In genomic region chr1:5959087-5959486, GRCh38 we compare ENCODE assay signal across 17 cellular contexts. TPM values are rescaled to one million over a fixed set of nuclear protein-coding genes. Genes with fewer than 3 reads are reported as not detected.
DNase-seq lines count a peak whose midpoint lies in the region; ATAC-seq, FAIRE-seq and TF ChIP-seq lines count a peak whose summit lies in the region.
"Had no signal": no experiment of that assay in that cellular context is flagged by ENCODE, and none has a peak within 500 bp of the region (broad histone marks: within the 10 kb centered on the region; RNA-seq: fewer than 3 reads in every experiment).

No MANE protein-coding gene starts in this region.

- no peak overlapping the region for H2AFZ ChIP-seq in H1 (ENCODE audit: low read length)

- no peak for TF ChIP-seq RAD21 in H1 (IDR thresholded peaks at IDR 0.05 in 1 of 2, conservative IDR thresholded peaks at IDR 0.05 in 1 of 2; ENCODE audit: low read depth in 2 of 2, low read length in 2 of 2)

- peak overlapping the region; percentile 39 to 76 for H3K27ac Mint-ChIP-seq in activated naive CD4-positive, alpha-beta T cell treated with anti-CD3 and anti-CD28 coated beads, Interleukin-2, amount 50 U/mL, for 72 hours
- no peak overlapping the region for H3K27ac Mint-ChIP-seq in activated naive CD4-positive, alpha-beta T cell treated with anti-CD3 and anti-CD28 coated beads for 36 hours

- no peaks in the 10 kb centered on the region for H3K9me3 ChIP-seq in H1 (ENCODE audit: insufficient read depth in 2 of 2, low read depth in 1 of 2, low read length in 1 of 2)
- no peaks in the 10 kb centered on the region for H3K9me3 ChIP-seq in sigmoid colon
- H3K9me3 ChIP-seq: BLaER1 treated with 17β-estradiol and CSF1 and Interleukin-3, amounts not matched to agents 10 nM and 100 nM had no signal

- no peak overlapping the region for H4K5ac ChIP-seq in H1 (ENCODE audit: insufficient read length, low read depth, low read length)

- intact Hi-C loops in activated naive CD4-positive, alpha-beta T cell treated with anti-CD3 and anti-CD28 coated beads for 36 hours (cut with micrococcal nuclease): no loop called here
- intact Hi-C loops in sigmoid colon (cut with DNase I): no loop called here

- POLR2A ChIA-PET in H1 (lab: Charles Lee; ENCODE audit: partially characterized antibody): no interaction called here

- no peak overlapping the region for H3K23ac ChIP-seq in H1 (ENCODE audit: insufficient read length)

- no peak overlapping the region for H3K9ac ChIP-seq in H1 (replicated peaks in 1 of 4; ENCODE audit: extremely low read depth in 1 of 4, low read depth in 3 of 4, low read length in 3 of 4)
- H3K9ac ChIP-seq: BLaER1 treated with 17β-estradiol and CSF1 and Interleukin-3, amounts not matched to agents 10 nM and 100 nM had no signal

- no peak overlapping the region for H2AK5ac ChIP-seq in H1 (ENCODE audit: low read depth, low read length)

- no peak overlapping the region for H2BK12ac ChIP-seq in H1 (ENCODE audit: low read depth, low read length)

- H3K79me2 ChIP-seq in H1 (ENCODE audit: control insufficient read depth in 1 of 2, insufficient read depth in 2 of 2, low read length in 2 of 2): no peaks in the 10 kb centered on the region

- H3K4me3 ChIP-seq in H1 (ENCODE audit: extremely low read depth in 1 of 4, insufficient read depth in 2 of 4, low read depth in 3 of 4, low read length in 4 of 4) (no peak overlapping the region), sigmoid colon (no peak overlapping the region)
- H3K4me3 ChIP-seq: BLaER1 treated with 17β-estradiol and CSF1 and Interleukin-3, amounts not matched to agents 10 nM and 100 nM; GM12878 had no signal

- no peak overlapping the region for H2BK15ac ChIP-seq in H1 (ENCODE audit: low read length)

- H2BK5ac ChIP-seq in H1 (ENCODE audit: low read depth, low read length): no peak overlapping the region

- H2BK20ac ChIP-seq in H1 (ENCODE audit: low read length): no peak overlapping the region

- no peak overlapping the region for H3K4me3 Mint-ChIP-seq in activated naive CD4-positive, alpha-beta T cell treated with anti-CD3 and anti-CD28 coated beads for 36 hours
- H3K4me3 Mint-ChIP-seq: CD4-positive, CD25-positive, alpha-beta regulatory T cell had no signal

- H3K4me1 ChIP-seq in H1 (replicated peaks in 1 of 4; ENCODE audit: control insufficient read depth in 3 of 4, insufficient read depth in 4 of 4, low read length in 3 of 4): no peaks in the 10 kb centered on the region
- no peaks in the 10 kb centered on the region for H3K4me1 ChIP-seq in sigmoid colon

- H3K27me3 Mint-ChIP-seq in activated naive CD4-positive, alpha-beta T cell treated with anti-CD3 and anti-CD28 coated beads for 36 hours (ENCODE audit: low read depth): no peaks in the 10 kb centered on the region
- H3K27me3 Mint-ChIP-seq: CD4-positive, CD25-positive, alpha-beta regulatory T cell had no signal

- H2BK120ac ChIP-seq in H1 (replicated peaks; ENCODE audit: low read depth, low read length): no peak overlapping the region

- peaks cover 5 to 14% of the 10 kb centered on the region in 2 donors for H3K36me3 Mint-ChIP-seq in activated naive CD4-positive, alpha-beta T cell treated with anti-CD3 and anti-CD28 coated beads, Interleukin-2, amount 50 U/mL, for 72 hours
- H3K36me3 Mint-ChIP-seq in activated naive CD4-positive, alpha-beta T cell treated with anti-CD3 and anti-CD28 coated beads for 36 hours (ENCODE audit: low read depth): peaks cover 11% of the 10 kb centered on the region

- H3K4me1 Mint-ChIP-seq in activated naive CD4-positive, alpha-beta T cell treated with anti-CD3 and anti-CD28 coated beads for 36 hours (ENCODE audit: low read depth): peaks cover 8% of the 10 kb centered on the region

- H3K14ac ChIP-seq in H1 (ENCODE audit: insufficient read length): no peak overlapping the region

- no peaks in the 10 kb centered on the region for H3K23me2 ChIP-seq in H1 (ENCODE audit: low read depth, low read length)

- H4K91ac ChIP-seq in H1 (replicated peaks; ENCODE audit: insufficient read length, low read length): no peak overlapping the region

- no peak overlapping the region for H3K4ac ChIP-seq in H1 (replicated peaks; ENCODE audit: insufficient read length, low read depth, low read length)

- no peak overlapping the region for H3K56ac ChIP-seq in H1 (replicated peaks; ENCODE audit: insufficient read length, low read depth, low read length)

- no peak for DNase-seq in activated naive CD4-positive, alpha-beta T cell treated with anti-CD3 and anti-CD28 coated beads, Interleukin-2, amount 50 U/mL, for 72 hours (ENCODE audit: low spot score in 2 of 2)
- no peak for DNase-seq in activated naive CD4-positive, alpha-beta T cell treated with anti-CD3 and anti-CD28 coated beads for 36 hours
- no peak for DNase-seq in H1 (ENCODE audit: low read depth in 1 of 2, low spot score in 2 of 2)
- DNase-seq in mesenteric fat pad (ENCODE audit: low spot score): peak; percentile 71
- peak; percentile 28 for DNase-seq in sigmoid colon
- no peak for DNase-seq in DMS53 (lab: John Stamatoyannopoulos, UW)
- DNase-seq: ACHN; Calu3; CD4-positive, CD25-positive, alpha-beta regulatory T cell; DMS 273 treated with DMSO at 0.1 percent for 48 hours; DMS79 had no signal

- no peaks in the 10 kb centered on the region for H3K79me1 ChIP-seq in H1 (ENCODE audit: low read depth, low read length)

- CTCF ChIA-PET in activated naive CD4-positive, alpha-beta T cell treated with anti-CD3 and anti-CD28 coated beads for 36 hours (lab: Charles Lee): no interaction called here
- CTCF ChIA-PET in H1 (lab: Charles Lee; ENCODE audit: partially characterized antibody): interaction anchor here (1.0 to 1.3 kb wide), 3 partner anchors 10 to 449 kb away, joined by 3 to 5 read pairs (median 3); no protein-coding TSS in a partner anchor

- WGBS in H1 (ENCODE audit: extremely low coverage in 1 of 2, insufficient coverage in 1 of 2, insufficient read length in 1 of 2, insufficient replicate concordance in 2 of 2, low coverage in 1 of 2, low lambda C conversion rate in 2 of 2, missing lambda C conversion rate in 1 of 2), 2 experiments: 91% methylated on average over 13 of the region's 13 CpGs; no CpG with 5 or more reads in 1 of the 2 experiments
- 92 to 94% methylated on average over 13 of the region's 13 CpGs for WGBS in sigmoid colon, 2 donors

- no peak overlapping the region for H4K8ac ChIP-seq in H1 (ENCODE audit: extremely low read depth, insufficient read depth, low read length)

- H3K27me3 ChIP-seq in H1 (replicated peaks in 1 of 4; ENCODE audit: control insufficient read depth in 3 of 4, extremely low read depth in 1 of 4, insufficient read depth in 3 of 4, low read length in 3 of 4): no peaks in the 10 kb centered on the region
- H3K27me3 ChIP-seq in sigmoid colon: no peaks in the 10 kb centered on the region
- H3K27me3 ChIP-seq: BLaER1 treated with 17β-estradiol and CSF1 and Interleukin-3, amounts not matched to agents 10 nM and 100 nM had no signal

- H3K18ac ChIP-seq in H1 (ENCODE audit: extremely low read depth, low read length): no peak overlapping the region

- 0 out of 2 replicates have a peak overlapping the region, but pooled peaks have one; percentile 25 for H3K27ac ChIP-seq in H1 (ENCODE audit: low read depth, low read length)
- H3K27ac ChIP-seq in sigmoid colon: no peak overlapping the region
- H3K27ac ChIP-seq: BLaER1 treated with 17β-estradiol and CSF1 and Interleukin-3, amounts not matched to agents 10 nM and 100 nM had no signal

- H3K9me3 Mint-ChIP-seq in activated naive CD4-positive, alpha-beta T cell treated with anti-CD3 and anti-CD28 coated beads, Interleukin-2, amount 50 U/mL, for 72 hours: no peaks in the 10 kb centered on the region
- no peaks in the 10 kb centered on the region for H3K9me3 Mint-ChIP-seq in activated naive CD4-positive, alpha-beta T cell treated with anti-CD3 and anti-CD28 coated beads for 36 hours
- H3K9me3 Mint-ChIP-seq: CD4-positive, CD25-positive, alpha-beta regulatory T cell had no signal

- H3K4me2 ChIP-seq in H1 (ENCODE audit: insufficient read depth in 1 of 2, low read depth in 2 of 2, low read length in 2 of 2): no peak overlapping the region
- H3K4me2 ChIP-seq: BLaER1 treated with 17β-estradiol and CSF1 and Interleukin-3, amounts not matched to agents 10 nM and 100 nM had no signal

- TF ChIP-seq POLR2A in H1 (IDR thresholded peaks at IDR 0.05; ENCODE audit: control extremely low read depth in 1 of 2, low read depth in 2 of 2, low read length in 2 of 2) (no peak), sigmoid colon (IDR thresholded peaks at IDR 0.05) (no peak)

- TF ChIP-seq CTCF in H1 (IDR thresholded peaks at IDR 0.05; ENCODE audit: control extremely low read depth in 1 of 3, insufficient read depth in 1 of 3, low read depth in 1 of 3, low read length in 3 of 3) (no peak), sigmoid colon (IDR thresholded peaks at IDR 0.05) (no peak)

- ATAC-seq in activated naive CD4-positive, alpha-beta T cell treated with anti-CD3 and anti-CD28 coated beads, Interleukin-2, amount 50 U/mL, for 72 hours: no peak
- ATAC-seq in HG02642 (IDR thresholded peaks at IDR 0.05; ENCODE audit: poor library complexity, unreplicated experiment) (no peak), GM18909 (IDR thresholded peaks at IDR 0.05; ENCODE audit: poor library complexity, unreplicated experiment) (no peak)
- ATAC-seq: GM12878, HCT116 had no signal

- FAIRE-seq in H1 (lab: Jason Lieb, UNC): no peak
- FAIRE-seq: GM12878, GM18507 had no signal

- H4K20me1 ChIP-seq in H1 (replicated peaks in 1 of 2; ENCODE audit: control insufficient read depth in 1 of 2, insufficient read depth in 2 of 2, low read length in 2 of 2): no peaks in the 10 kb centered on the region

- TF ChIP-seq EP300 in H1 (IDR thresholded peaks at IDR 0.05; ENCODE audit: borderline replicate concordance in 1 of 2, low read depth in 2 of 2, low read length in 2 of 2) (no peak), sigmoid colon (IDR thresholded peaks at IDR 0.05) (no peak)

- H3K36me3 ChIP-seq in H1 (ENCODE audit: control insufficient read depth in 2 of 4, insufficient read depth in 4 of 4, low read length in 3 of 4) (peaks cover 0 to 11% (median 0%) of the 10 kb centered on the region in 4 experiments; a peak in 3 of 8 replicates), sigmoid colon (peaks cover 0 to 55% (median 0%) of the 10 kb centered on the region in 4 donors)

RNA-seq across cellular contexts. Expression of gene NPHP4, which starts 33.1 kb away (rescaled TPM):
- 10 to 100 TPM in 1 of 2 donors, 1 to 10 TPM in 1; 10.0 to 22.5 TPM for total RNA-seq in activated naive CD4-positive, alpha-beta T cell treated with anti-CD3 and anti-CD28 coated beads, Interleukin-2, amount 50 U/mL, for 72 hours
- total RNA-seq in activated naive CD4-positive, alpha-beta T cell treated with anti-CD3 and anti-CD28 coated beads for 36 hours: 10 to 100 TPM; 10.7 to 11.2 TPM
- total RNA-seq in H1 (2021; fragmentation: NEBNext Ultra II Directional; extraction: Animal tissue kit (Norgen Biotek cat#: 25700)): 13.6 and 14.0 TPM in 2 replicates
- polyA plus RNA-seq in H1 (2011; rRNA removed) (5.8 and 10.3 TPM in 2 replicates), sigmoid colon (1 to 10 TPM in 2 of 3 donors, under 1 TPM in 1; 0.60 to 6.3 (median 1.2) TPM)
- 7.2 TPM for polyA plus RNA-seq in H1 (2011; cell fraction: cytosol; rRNA removed)
- 37.6 TPM for polyA plus RNA-seq in H1 (2011; cell fraction: nucleus; rRNA removed)
- 8.5 to 11.5 TPM (median 11.0 TPM) in 4 replicates for polyA plus RNA-seq in H1 (2012, experiment 1 of 2)
- polyA plus RNA-seq in H1 (2012, experiment 2 of 2): 5.8 TPM
- polyA plus RNA-seq in H1 (2013, experiment 1 of 2): 4.3 TPM
- polyA plus RNA-seq in H1 (2013, experiment 2 of 2): 3.9 TPM
- polyA minus RNA-seq in H1 (2011; rRNA and poly(A)+ RNA removed): 8.3 and 8.4 TPM in 2 replicates
- polyA minus RNA-seq in H1 (2011; cell fraction: cytosol; rRNA and poly(A)+ RNA removed): 8.1 TPM
- 17.8 TPM for polyA minus RNA-seq in H1 (2011; cell fraction: nucleus; rRNA and poly(A)+ RNA removed)
- total RNA-seq in mesenteric fat pad (37.6 TPM), sigmoid colon (10 to 100 TPM in 2 of 4 donors, 1 to 10 TPM in 2; 4.9 to 12.2 (median 8.8) TPM)

Comparison
In these comparisons a context has a peak if more than half of its experiments do, and no peak if none do; other contexts are left out.
1. DNase-seq: peak in mesenteric fat pad (single experiment) and sigmoid colon (single experiment); none in activated naive CD4-positive, alpha-beta T cell treated with anti-CD3 and anti-CD28 coated beads, Interleukin-2, amount 50 U/mL, for 72 hours (0 of 2), activated naive CD4-positive, alpha-beta T cell treated with anti-CD3 and anti-CD28 coated beads for 36 hours (single experiment), H1 (0 of 2) and DMS53 (single experiment).